Comparison of ENCODE assay signal across 2 cellular contexts in genomic region chr2:105103481-105103880, GRCh38.
TF ChIP-seq lines count a peak whose summit lies in the region.

No MANE protein-coding gene starts in this region.

TF ChIP-seq in HepG2, 621 proteins besides CTCF, POLR2A, EP300 and RAD21 (continued from another document):
- TF ChIP-seq ZNF280D (CRISPR knock-in tag; IDR thresholded peaks at IDR 0.05) (no peak), CERS6 (CRISPR knock-in tag; IDR thresholded peaks at IDR 0.05) (no peak), ARID2 (CRISPR knock-in tag; IDR thresholded peaks at IDR 0.05; ENCODE audit: borderline replicate concordance) (no peak), XBP1 (CRISPR knock-in tag; IDR thresholded peaks at IDR 0.05) (no peak), ZNF841 (CRISPR knock-in tag; IDR thresholded peaks at IDR 0.05; ENCODE audit: borderline replicate concordance) (no peak), CSRNP2 (CRISPR knock-in tag; conservative IDR thresholded peaks at IDR 0.05; ENCODE audit: low read depth) (no peak)

TF ChIP-seq in SK-N-SH, 30 proteins besides CTCF, POLR2A, EP300 and RAD21 (continued from another document):
- TF ChIP-seq ZBTB33 (IDR thresholded peaks at IDR 0.05; ENCODE audit: borderline replicate concordance, low read depth) (no peak), NFIC (IDR thresholded peaks at IDR 0.05; ENCODE audit: borderline replicate concordance) (no peak), MXI1 (IDR thresholded peaks at IDR 0.05; ENCODE audit: low read depth, low read length) (no peak), TCF12 (IDR thresholded peaks at IDR 0.05) (no peak), FOXJ3 (CRISPR knock-in tag; IDR thresholded peaks at IDR 0.05) (no peak), RXRA (IDR thresholded peaks at IDR 0.05; ENCODE audit: borderline replicate concordance, low read depth) (no peak), ELF1 (IDR thresholded peaks at IDR 0.05) (no peak), MAX (IDR thresholded peaks at IDR 0.05; ENCODE audit: low read depth) (no peak), USF2 (IDR thresholded peaks at IDR 0.05; ENCODE audit: borderline replicate concordance, low read depth, low read length) (no peak), TAF1 (IDR thresholded peaks at IDR 0.05; ENCODE audit: borderline replicate concordance, low read depth, low read length) (no peak), IRF3 (IDR thresholded peaks at IDR 0.05; ENCODE audit: low read depth, low read length) (no peak), GABPA (IDR thresholded peaks at IDR 0.05; ENCODE audit: low read depth) (no peak)
